13 cellular contexts compared by ENCODE assay signal in the genomic region with DNA sequence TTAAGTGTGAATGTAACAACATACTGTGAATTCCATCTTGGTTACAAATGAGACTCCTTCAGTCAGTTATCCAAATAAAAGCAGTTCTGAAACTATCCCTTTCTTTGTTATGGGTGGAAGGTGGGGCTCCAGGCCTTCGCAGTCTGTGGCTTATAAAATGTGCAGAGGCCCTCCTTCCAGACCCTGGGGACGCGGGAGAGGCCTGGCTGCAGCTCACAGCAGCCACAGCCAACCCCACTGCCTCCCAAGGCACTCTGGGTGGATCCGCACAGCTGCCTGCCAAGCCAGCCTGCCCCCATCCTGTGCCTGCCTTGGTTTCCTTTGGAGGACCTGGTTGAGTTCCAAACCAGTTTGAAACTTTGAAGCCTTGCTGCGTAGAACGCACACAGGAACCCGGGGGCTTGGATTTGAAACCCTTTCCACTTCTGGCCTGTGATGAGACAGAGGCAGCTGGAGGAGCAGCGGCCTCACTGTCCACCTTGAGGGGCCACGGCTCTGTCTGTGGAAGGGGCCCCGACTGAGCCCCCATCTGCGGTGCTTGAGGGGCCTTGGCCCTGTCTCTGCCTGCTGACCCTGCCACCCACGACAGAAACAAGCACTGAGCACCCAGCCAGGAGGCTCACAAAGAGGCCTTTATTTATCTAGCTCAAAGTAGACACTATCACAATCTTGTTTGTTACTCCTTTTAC. TPM values are rescaled to one million over a fixed set of nuclear protein-coding genes. Genes with fewer than 3 reads are reported as not detected.
DNase-seq lines count a peak whose midpoint lies in the region; ATAC-seq and TF ChIP-seq lines count a peak whose summit lies in the region.
"Had no signal": no experiment of that assay in that cellular context is flagged by ENCODE, and none has a peak within 500 bp of the region (broad histone marks: within the 10 kb centered on the region; RNA-seq: fewer than 3 reads in every experiment).

No MANE protein-coding gene starts in this region.

- no peaks in the 10 kb centered on the region for H3K9me3 ChIP-seq in esophagus squamous epithelium
- H3K9me3 ChIP-seq: adrenal gland had no signal

- CTCF ChIA-PET in activated naive CD4-positive, alpha-beta T cell treated with anti-CD3 and anti-CD28 coated beads for 36 hours (lab: Charles Lee): interaction anchor here (0.6 to 1.9 kb wide), 3 partner anchors 10 to 117 kb away, joined by 3 to 4 read pairs (median 3); no protein-coding TSS in a partner anchor

- no peak for TF ChIP-seq POLR2A in esophagus squamous epithelium (IDR thresholded peaks at IDR 0.05)

- H3K27me3 Mint-ChIP-seq in activated naive CD4-positive, alpha-beta T cell treated with anti-CD3 and anti-CD28 coated beads for 36 hours (ENCODE audit: low read depth): no peaks in the 10 kb centered on the region
- no peaks in the 10 kb centered on the region for H3K27me3 Mint-ChIP-seq in effector memory CD8-positive, alpha-beta T cell
- H3K27me3 Mint-ChIP-seq: naive B cell had no signal

- H3K36me3 Mint-ChIP-seq in activated naive CD4-positive, alpha-beta T cell treated with anti-CD3 and anti-CD28 coated beads for 36 hours (ENCODE audit: low read depth): peaks cover 15% of the 10 kb centered on the region
- peaks cover 85% of the 10 kb centered on the region for H3K36me3 Mint-ChIP-seq in effector memory CD8-positive, alpha-beta T cell (ENCODE audit: insufficient read depth)

- no peak overlapping the region for H3K4me3 Mint-ChIP-seq in activated naive CD4-positive, alpha-beta T cell treated with anti-CD3 and anti-CD28 coated beads for 36 hours
- H3K4me3 Mint-ChIP-seq in effector memory CD8-positive, alpha-beta T cell: no peak overlapping the region
- H3K4me3 Mint-ChIP-seq: naive B cell had no signal

- peak overlapping the region; percentile 41 for H3K27ac Mint-ChIP-seq in activated naive CD4-positive, alpha-beta T cell treated with anti-CD3 and anti-CD28 coated beads for 36 hours
- H3K27ac Mint-ChIP-seq in effector memory CD8-positive, alpha-beta T cell: no peak overlapping the region

- H3K27ac ChIP-seq in esophagus squamous epithelium: peak overlapping the region in 3 of 4 donors; percentile 20 to 56 (median 46)

- no peak overlapping the region for H3K4me3 ChIP-seq in esophagus squamous epithelium
- H3K4me3 ChIP-seq: adrenal gland had no signal

- intact Hi-C loops in activated naive CD4-positive, alpha-beta T cell treated with anti-CD3 and anti-CD28 coated beads for 36 hours (cut with micrococcal nuclease): no loop called here
- intact Hi-C loops in esophagus squamous epithelium (cut with DNase I): no loop called here

- H3K9me3 Mint-ChIP-seq in activated naive CD4-positive, alpha-beta T cell treated with anti-CD3 and anti-CD28 coated beads for 36 hours: no peaks in the 10 kb centered on the region
- H3K9me3 Mint-ChIP-seq in effector memory CD8-positive, alpha-beta T cell: no peaks in the 10 kb centered on the region
- H3K9me3 Mint-ChIP-seq: naive B cell had no signal

- H3K27me3 ChIP-seq in esophagus squamous epithelium: no peaks in the 10 kb centered on the region
- H3K27me3 ChIP-seq: adrenal gland had no signal

- 57 to 73% methylated on average over 4 to 7 of the region's 12 CpGs for WGBS in esophagus squamous epithelium, 2 donors

- no peak for ATAC-seq in effector memory CD8-positive, alpha-beta T cell (replicated peaks)
- no peak for ATAC-seq in HG02610 (IDR thresholded peaks at IDR 0.05; ENCODE audit: unreplicated experiment)
- ATAC-seq: activated CD4-positive, CD25-positive, alpha-beta regulatory T cell treated with anti-CD3 and anti-CD28 coated beads, Interleukin-2, amount 50 U/mL, for 24 hours; Panc1 had no signal

- no peaks in the 10 kb centered on the region for H3K4me1 Mint-ChIP-seq in activated naive CD4-positive, alpha-beta T cell treated with anti-CD3 and anti-CD28 coated beads for 36 hours (ENCODE audit: low read depth)
- H3K4me1 Mint-ChIP-seq in effector memory CD8-positive, alpha-beta T cell (ENCODE audit: low read depth in 2 of 2): no peaks in the 10 kb centered on the region
- H3K4me1 Mint-ChIP-seq: naive B cell had no signal

- H3K4me1 ChIP-seq in esophagus squamous epithelium: peaks cover 0 to 16% (median 0%) of the 10 kb centered on the region in 3 donors
- H3K4me1 ChIP-seq: adrenal gland had no signal

- TF ChIP-seq CTCF in esophagus squamous epithelium (IDR thresholded peaks at IDR 0.05): no peak

- H3K36me3 ChIP-seq in esophagus squamous epithelium: peaks cover 17 to 98% (median 37%) of the 10 kb centered on the region in 3 donors

- DNase-seq in activated naive CD4-positive, alpha-beta T cell treated with anti-CD3 and anti-CD28 coated beads for 36 hours: no peak
- DNase-seq in activated naive CD4-positive, alpha-beta T cell treated with Interleukin-2 at 50 U/mL for 16 hours: no peak
- no peak for DNase-seq in esophagus squamous epithelium (lab: John Stamatoyannopoulos, UW)
- DNase-seq in mesenteric fat pad (ENCODE audit: low spot score): peak; percentile 82
- DNase-seq in ureter (ENCODE audit: low spot score): peak; percentile 42
- DNase-seq in effector memory CD8-positive, alpha-beta T cell: no peak
- no peak for DNase-seq in NCI-H510A treated with DMSO at 0.1 percent for 48 hours (lab: John Stamatoyannopoulos, UW)
- DNase-seq: naive B cell, NCI-H1694 treated with DMSO at 0.1 percent for 48 hours had no signal

RNA-seq across cellular contexts. Expression of a gene that starts 30.4 kb away (rescaled TPM):
- total RNA-seq in activated naive CD4-positive, alpha-beta T cell treated with anti-CD3 and anti-CD28 coated beads for 36 hours: 10 to 100 TPM; 90.7 to 99.0 TPM
- total RNA-seq in esophagus squamous epithelium: 10 to 100 TPM; 13.4 to 39.9 (median 29.5) TPM
- total RNA-seq in mesenteric fat pad: 48.2 TPM
- 62.5 TPM for total RNA-seq in ureter

RNA-seq across cellular contexts. Expression of a gene that starts 30.9 kb away (rescaled TPM):
- total RNA-seq in activated naive CD4-positive, alpha-beta T cell treated with anti-CD3 and anti-CD28 coated beads for 36 hours: 10 to 100 TPM; 43.3 to 48.1 TPM
- total RNA-seq in esophagus squamous epithelium (10 to 100 TPM; 29.1 to 65.4 (median 36.3) TPM), mesenteric fat pad (61.5 TPM), ureter (67.7 TPM)

Comparison
In these comparisons a context has a peak if more than half of its experiments do, and no peak if none do; other contexts are left out.
1. DNase-seq: peak in mesenteric fat pad (single experiment) and ureter (single experiment); none in activated naive CD4-positive, alpha-beta T cell treated with anti-CD3 and anti-CD28 coated beads for 36 hours (single experiment), activated naive CD4-positive, alpha-beta T cell treated with Interleukin-2 at 50 U/mL for 16 hours (single experiment), esophagus squamous epithelium (single experiment), effector memory CD8-positive, alpha-beta T cell (0 of 3) and NCI-H510A treated with DMSO at 0.1 percent for 48 hours (single experiment).